17 cellular contexts compared by ENCODE assay signal in genomic region chr13:50071399-50071798, GRCh38. TPM values are rescaled to one million over a fixed set of nuclear protein-coding genes. Genes with fewer than 3 reads are reported as not detected.
A peak's percentile ranks its signal among the peaks of the same experiment; 100 is the strongest.
DNase-seq lines count a peak whose midpoint lies in the region; ATAC-seq and TF ChIP-seq lines count a peak whose summit lies in the region.
"Had no signal": no experiment of that assay in that cellular context is flagged by ENCODE, and none has a peak within 500 bp of the region (broad histone marks: within the 10 kb centered on the region; RNA-seq: fewer than 3 reads in every experiment).

No MANE protein-coding gene starts in this region.

- TF ChIP-seq POLR2A in right lobe of liver (IDR thresholded peaks at IDR 0.05) (no peak), vagina (IDR thresholded peaks at IDR 0.05) (no peak)

- H3K4me1 ChIP-seq in right lobe of liver, result peaks cover 0 to 8% (median 0%) of the 10 kb centered on the region in 4 donors
- H3K4me1 ChIP-seq in vagina, result peaks cover 22% of the 10 kb centered on the region
- H3K4me1 ChIP-seq: parathyroid adenoma had no signal

- H3K9me3 ChIP-seq in right lobe of liver (no peaks in the 10 kb centered on the region), vagina (no peaks in the 10 kb centered on the region)
- H3K9me3 ChIP-seq: testis had no signal

- H3K4me3 Mint-ChIP-seq in activated naive CD4-positive, alpha-beta T cell treated with anti-CD3 and anti-CD28 coated beads, Interleukin-2, amount 10 ng/mL, durations not matched to agents 7 days and 5 days, result no peak overlapping the region

- no peak for TF ChIP-seq CTCF in astrocyte of the spinal cord (IDR thresholded peaks at IDR 0.05; ENCODE audit: low read depth, low read length)
- no peak for TF ChIP-seq CTCF in right lobe of liver (IDR thresholded peaks at IDR 0.05)
- no peak for TF ChIP-seq CTCF in vagina (IDR thresholded peaks at IDR 0.05)

- 19% methylated on average over 2 of the region's 2 CpGs for WGBS in right lobe of liver (ENCODE audit: insufficient coverage, low coverage, low lambda C conversion rate, missing lambda C conversion rate)

- H3K36me3 ChIP-seq in right lobe of liver (peaks cover 0 to 2% (median 0%) of the 10 kb centered on the region in 4 donors), vagina (no peaks in the 10 kb centered on the region)

- peaks cover 60% of the 10 kb centered on the region for H3K4me1 Mint-ChIP-seq in activated naive CD4-positive, alpha-beta T cell treated with anti-CD3 and anti-CD28 coated beads, Interleukin-2, amount 10 ng/mL, durations not matched to agents 7 days and 5 days

- in situ Hi-C loops in astrocyte of the spinal cord (cut with HindIII; ENCODE audit: low sequenced_read_pairs), result no loop called here

- H3K27me3 Mint-ChIP-seq in activated naive CD4-positive, alpha-beta T cell treated with anti-CD3 and anti-CD28 coated beads, Interleukin-2, amount 10 ng/mL, durations not matched to agents 7 days and 5 days, result no peaks in the 10 kb centered on the region

- ATAC-seq in activated naive CD4-positive, alpha-beta T cell treated with anti-CD3 and anti-CD28 coated beads, Interleukin-2, amount 50 U/mL, for 72 hours, result no peak
- ATAC-seq in right lobe of liver (peak in 3 of 4 donors; percentile 44 to 56 (median 46)), HG02623 (IDR thresholded peaks at IDR 0.05; ENCODE audit: unreplicated experiment) (no peak), GM18511 (IDR thresholded peaks at IDR 0.05; ENCODE audit: unreplicated experiment) (no peak)

- H3K27ac Mint-ChIP-seq in activated naive CD4-positive, alpha-beta T cell treated with anti-CD3 and anti-CD28 coated beads, Interleukin-2, amount 10 ng/mL, durations not matched to agents 7 days and 5 days, result peak overlapping the region; percentile 37
- H3K27ac Mint-ChIP-seq in activated naive CD4-positive, alpha-beta T cell treated with anti-CD3 and anti-CD28 coated beads, Interleukin-2, amount 50 U/mL, for 72 hours, result no peak overlapping the region

- no peak overlapping the region for H3K4me3 ChIP-seq in astrocyte of the spinal cord (ENCODE audit: low read depth, low read length)
- H3K4me3 ChIP-seq in right lobe of liver, result no peak overlapping the region
- H3K4me3 ChIP-seq in vagina, result no peak overlapping the region
- H3K4me3 ChIP-seq: PC-9, testis had no signal

- H3K9me3 Mint-ChIP-seq in activated naive CD4-positive, alpha-beta T cell treated with anti-CD3 and anti-CD28 coated beads, Interleukin-2, amount 10 ng/mL, durations not matched to agents 7 days and 5 days, result no peaks in the 10 kb centered on the region
- H3K9me3 Mint-ChIP-seq in activated naive CD4-positive, alpha-beta T cell treated with anti-CD3 and anti-CD28 coated beads, Interleukin-2, amount 50 U/mL, for 72 hours, result no peaks in the 10 kb centered on the region

- H3K27ac ChIP-seq in right lobe of liver (no peak overlapping the region), vagina (peak overlapping the region; percentile 9)
- H3K27ac ChIP-seq: parathyroid adenoma had no signal

- H3K27me3 ChIP-seq in right lobe of liver, result no peaks in the 10 kb centered on the region
- no peaks in the 10 kb centered on the region for H3K27me3 ChIP-seq in vagina
- H3K27me3 ChIP-seq: testis had no signal

- CTCF ChIA-PET in activated naive CD4-positive, alpha-beta T cell treated with anti-CD3 and anti-CD28 coated beads, Interleukin-2, amount 10 ng/mL, durations not matched to agents 7 days and 5 days (lab: Charles Lee), result interaction anchor here (0.8 kb wide), 1 partner anchor 96 kb away, joined by 3 read pairs; no protein-coding TSS in a partner anchor

- intact Hi-C loops in right lobe of liver (cut with DNase I) (no loop called here), vagina (cut with DNase I) (no loop called here)

- no peak for DNase-seq in activated naive CD4-positive, alpha-beta T cell treated with anti-CD3 and anti-CD28 coated beads, Interleukin-2, amount 10 ng/mL, durations not matched to agents 7 days and 5 days
- DNase-seq in activated naive CD4-positive, alpha-beta T cell treated with anti-CD3 and anti-CD28 coated beads, Interleukin-2, amount 50 U/mL, for 72 hours (ENCODE audit: low spot score in 2 of 2), result no peak
- DNase-seq in astrocyte of the spinal cord (ENCODE audit: low read depth, low spot score) (peak; percentile 42), right lobe of liver (no peak), vagina (ENCODE audit: extremely low spot score in 2 of 2) (no peak), D341Med (ENCODE audit: low spot score) (no peak)
- DNase-seq: activated CD8-positive, alpha-beta memory T cell treated with anti-CD3 and anti-CD28 coated beads, Interleukin-2, amount 50 U/mL, for 48 hours; GOT3; kidney; NCI-H2029 treated with DMSO at 0.1 percent for 48 hours; PC-9; stimulated activated CD4-positive, alpha-beta T cell treated with anti-CD3 and anti-CD28 coated beads, Interleukin-4, amount 100 ng/mL, for 4 hours; testis had no signal

- H3K36me3 Mint-ChIP-seq in activated naive CD4-positive, alpha-beta T cell treated with anti-CD3 and anti-CD28 coated beads, Interleukin-2, amount 10 ng/mL, durations not matched to agents 7 days and 5 days, result peaks cover 44% of the 10 kb centered on the region
- peaks cover 6 to 27% of the 10 kb centered on the region in 2 donors for H3K36me3 Mint-ChIP-seq in activated naive CD4-positive, alpha-beta T cell treated with anti-CD3 and anti-CD28 coated beads, Interleukin-2, amount 50 U/mL, for 72 hours

RNA-seq across cellular contexts. Expression of gene KCNRG, which starts 56.2 kb away (rescaled TPM):
- under 1 TPM; 0.23 to 0.31 TPM for total RNA-seq in activated naive CD4-positive, alpha-beta T cell treated with anti-CD3 and anti-CD28 coated beads, Interleukin-2, amount 50 U/mL, for 72 hours
- under 1 TPM in 4 of 6 experiments, not detected in 2; 0.18 to 0.50 (median 0.36) TPM for total RNA-seq in right lobe of liver
- not detected for total RNA-seq in vagina
- total RNA-seq: HT-29 had no signal

Comparison
In these comparisons a context has a peak if more than half of its experiments do, and no peak if none do; other contexts are left out.
1. ATAC-seq: peak in right lobe of liver (3 of 4); none in activated naive CD4-positive, alpha-beta T cell treated with anti-CD3 and anti-CD28 coated beads, Interleukin-2, amount 50 U/mL, for 72 hours (0 of 2), HG02623 (single experiment) and GM18511 (single experiment).